ENCODE assay signal across 18 cellular contexts in genomic region chr13:49563513-49563912, GRCh38. TPM values are rescaled to one million over a fixed set of nuclear protein-coding genes. Genes with fewer than 3 reads are reported as not detected.
DNase-seq lines count a peak whose midpoint lies in the region; ATAC-seq and TF ChIP-seq lines count a peak whose summit lies in the region.
"Had no signal": no experiment of that assay in that cellular context is flagged by ENCODE, and none has a peak within 500 bp of the region (broad histone marks: within the 10 kb centered on the region; RNA-seq: fewer than 3 reads in every experiment).

No MANE protein-coding gene starts in this region.

- H3K4me1 Mint-ChIP-seq in progenitor cell of endocrine pancreas (ENCODE audit: low read depth) = peaks cover 18% of the 10 kb centered on the region
- peaks cover 2 to 18% (median 9%) of the 10 kb centered on the region in 7 donors for H3K4me1 Mint-ChIP-seq in naive thymus-derived CD4-positive, alpha-beta T cell
- H3K4me1 Mint-ChIP-seq: brain, neural progenitor cell had no signal

- peaks cover 4% of the 10 kb centered on the region for H3K9me3 ChIP-seq in GM23248 (ENCODE audit: low read depth)
- no peaks in the 10 kb centered on the region for H3K9me3 ChIP-seq in MG63
- H3K9me3 ChIP-seq in naive thymus-derived CD4-positive, alpha-beta T cell (ENCODE audit: control insufficient read depth in 2 of 3, low read length in 3 of 3) = no peaks in the 10 kb centered on the region

- CTCF ChIA-PET in naive thymus-derived CD4-positive, alpha-beta T cell (lab: Charles Lee) = no interaction called here

- no peaks in the 10 kb centered on the region for H3K79me2 ChIP-seq in GM23248 (ENCODE audit: insufficient read depth)

- DNase-seq in GM23248 (peak; percentile 64), SK-MEL-5 (ENCODE audit: low read depth, low spot score) (peak; percentile 97), fibroblast of gingiva (ENCODE audit: low read depth) (peak; percentile 61), renal cortical epithelial cell (ENCODE audit: low read depth) (peak; percentile 64), progenitor cell of endocrine pancreas (ENCODE audit: low spot score, unreplicated experiment) (no peak), MG63 (no peak)
- no peak for DNase-seq in naive thymus-derived CD4-positive, alpha-beta T cell
- DNase-seq: activated CD4-positive, alpha-beta T cell treated with anti-CD3 and anti-CD28 coated beads for 1 hour; activated naive CD4-positive, alpha-beta T cell treated with anti-CD3 and anti-CD28 coated beads for 36 hours; CD4-positive, CD25-positive, alpha-beta regulatory T cell; GOT3; MM.1S; NK-92 treated with Interleukin-12 subunit alpha and Interleukin-12 subunit beta, amount 100 ng/mL, for 24 hours; right cardiac atrium; Right ventricle myocardium superior had no signal

- peaks cover 5% of the 10 kb centered on the region; the same call in 1 of the 2 replicates for H3F3A ChIP-seq in GM23248 (ENCODE audit: insufficient read depth)

- H2AFZ ChIP-seq in GM23248 = no peak overlapping the region
- H2AFZ ChIP-seq: neural progenitor cell had no signal

- H3K27me3 Mint-ChIP-seq in progenitor cell of endocrine pancreas = peaks cover 16% of the 10 kb centered on the region
- H3K27me3 Mint-ChIP-seq in naive thymus-derived CD4-positive, alpha-beta T cell = no peaks in the 10 kb centered on the region
- H3K27me3 Mint-ChIP-seq: brain; CD4-positive, CD25-positive, alpha-beta regulatory T cell had no signal

- H3K4me1 ChIP-seq in GM23248 (ENCODE audit: insufficient read depth) = no peaks in the 10 kb centered on the region
- H3K4me1 ChIP-seq in naive thymus-derived CD4-positive, alpha-beta T cell (ENCODE audit: control insufficient read depth in 2 of 2, insufficient read depth in 2 of 2, low read length in 2 of 2) = no peaks in the 10 kb centered on the region
- H3K4me1 ChIP-seq: neural progenitor cell had no signal

- H3K9ac ChIP-seq in GM23248 = no peak overlapping the region
- H3K9ac ChIP-seq: neural progenitor cell had no signal

- no peak overlapping the region for H3K4me2 ChIP-seq in GM23248 (ENCODE audit: unreplicated experiment)
- H3K4me2 ChIP-seq: neural progenitor cell had no signal

- POLR2A ChIA-PET in naive thymus-derived CD4-positive, alpha-beta T cell (lab: Charles Lee) = no interaction called here

- no peaks in the 10 kb centered on the region for H3K9me2 ChIP-seq in GM23248 (ENCODE audit: insufficient read depth)

- 52 to 56% methylated on average over 5 of the region's 5 CpGs for WGBS in GM23248 (ENCODE audit: low coverage in 1 of 2, low lambda C conversion rate in 2 of 2, missing lambda C conversion rate in 2 of 2), 2 experiments

- H3K9me3 Mint-ChIP-seq in progenitor cell of endocrine pancreas (ENCODE audit: low read depth) = peaks cover 3% of the 10 kb centered on the region
- H3K9me3 Mint-ChIP-seq in naive thymus-derived CD4-positive, alpha-beta T cell = no peaks in the 10 kb centered on the region
- H3K9me3 Mint-ChIP-seq: activated naive CD4-positive, alpha-beta T cell treated with anti-CD3 and anti-CD28 coated beads for 36 hours; CD4-positive, CD25-positive, alpha-beta regulatory T cell; T-helper 2 cell treated with Interferon-gamma antibody and Interleukin-4, amounts not matched to agents 5 μg/mL and 100 μg/mL, for 36 hours had no signal

- H4K20me1 ChIP-seq in GM23248 (ENCODE audit: insufficient read depth) = no peaks in the 10 kb centered on the region

- no peak for TF ChIP-seq CTCF in progenitor cell of endocrine pancreas (IDR thresholded peaks at IDR 0.05; ENCODE audit: unreplicated experiment)

- in situ Hi-C loops in GM23248 (cut with MboI) = no loop called here
- in situ Hi-C loops in SK-MEL-5 (cut with HindIII; ENCODE audit: low pct_unique_long_range_greater_than_20kb, low sequenced_read_pairs) = no loop called here

- no peak overlapping the region for H3K27ac ChIP-seq in GM23248
- no peak overlapping the region for H3K27ac ChIP-seq in naive thymus-derived CD4-positive, alpha-beta T cell (ENCODE audit: low read depth, low read length)
- H3K27ac ChIP-seq: neural progenitor cell had no signal

- intact Hi-C loops in naive thymus-derived CD4-positive, alpha-beta T cell (cut with micrococcal nuclease) = no loop called here

- H3K27me3 ChIP-seq in GM23248 (replicated peaks; ENCODE audit: insufficient read depth) = no peaks in the 10 kb centered on the region
- no peaks in the 10 kb centered on the region for H3K27me3 ChIP-seq in MG63
- H3K27me3 ChIP-seq in naive thymus-derived CD4-positive, alpha-beta T cell (ENCODE audit: control insufficient read depth in 2 of 2, insufficient read depth in 2 of 2, low read length in 2 of 2) = no peaks in the 10 kb centered on the region
- H3K27me3 ChIP-seq: neural progenitor cell had no signal

- H3K4me3 ChIP-seq in GM23248 (no peak overlapping the region), MG63 (no peak overlapping the region)
- no peak overlapping the region for H3K4me3 ChIP-seq in naive thymus-derived CD4-positive, alpha-beta T cell (ENCODE audit: low read length)
- H3K4me3 ChIP-seq: neural progenitor cell had no signal

- no peak for ATAC-seq in naive thymus-derived CD4-positive, alpha-beta T cell
- ATAC-seq: right cardiac atrium had no signal

- H3K36me3 ChIP-seq in GM23248 (ENCODE audit: low read depth) (peaks cover 13% of the 10 kb centered on the region), MG63 (peaks cover 18% of the 10 kb centered on the region)
- peaks cover 4 to 36% (median 10%) of the 10 kb centered on the region in 3 experiments for H3K36me3 ChIP-seq in naive thymus-derived CD4-positive, alpha-beta T cell (ENCODE audit: control insufficient read depth in 2 of 3, insufficient read depth in 3 of 3, low read length in 3 of 3)

- no peak overlapping the region for H3K27ac Mint-ChIP-seq in progenitor cell of endocrine pancreas
- H3K27ac Mint-ChIP-seq in naive thymus-derived CD4-positive, alpha-beta T cell = peak overlapping the region in 1 of 9 donors; percentile 23
- H3K27ac Mint-ChIP-seq: activated naive CD4-positive, alpha-beta T cell treated with anti-CD3 and anti-CD28 coated beads for 36 hours; CD4-positive, CD25-positive, alpha-beta regulatory T cell; neural progenitor cell; T-helper 2 cell treated with Interferon-gamma antibody and Interleukin-4, amounts not matched to agents 5 μg/mL and 100 μg/mL, for 36 hours had no signal

- H3K4me3 Mint-ChIP-seq in progenitor cell of endocrine pancreas (ENCODE audit: low read depth) = no peak overlapping the region
- H3K4me3 Mint-ChIP-seq in naive thymus-derived CD4-positive, alpha-beta T cell = no peak overlapping the region
- H3K4me3 Mint-ChIP-seq: activated naive CD4-positive, alpha-beta T cell treated with anti-CD3 and anti-CD28 coated beads for 36 hours; brain; CD4-positive, CD25-positive, alpha-beta regulatory T cell; neural progenitor cell; T-helper 2 cell treated with Interferon-gamma antibody and Interleukin-4, amounts not matched to agents 5 μg/mL and 100 μg/mL, for 36 hours had no signal

- peaks cover 31% of the 10 kb centered on the region for H3K36me3 Mint-ChIP-seq in progenitor cell of endocrine pancreas (ENCODE audit: insufficient read depth)
- H3K36me3 Mint-ChIP-seq in naive thymus-derived CD4-positive, alpha-beta T cell = peaks cover 4 to 56% (median 39%) of the 10 kb centered on the region in 5 donors

RNA-seq across cellular contexts. Expression of gene RCBTB1, which starts 21.8 kb away (rescaled TPM):
- total RNA-seq in GM23248 (2014; rRNA removed; shearing (Covaris generic)) = 9.5 and 14.5 TPM in 2 replicates
- 9.4 and 9.9 TPM in 2 replicates for polyA plus RNA-seq in GM23248 (2016; fragmentation: Nextera tagmentation; extraction: Ambion mirVana)
- total RNA-seq in SK-MEL-5 (2014; rRNA removed; shearing (Covaris generic)) = 17.6 and 18.0 TPM in 2 replicates
- 21.7 and 29.3 TPM in 2 replicates for polyA plus RNA-seq in SK-MEL-5 (2015; cell fraction: cytosol; rRNA removed)
- 116 and 132 TPM in 2 replicates for polyA plus RNA-seq in SK-MEL-5 (2015; cell fraction: nucleus; rRNA removed)
- total RNA-seq in renal cortical epithelial cell (17.2 and 21.1 TPM in 2 replicates), progenitor cell of endocrine pancreas (29.8 and 34.5 TPM in 2 replicates)
- 3.6 and 4.3 TPM in 2 replicates for total RNA-seq in MG63 (2014; rRNA removed; shearing (Covaris generic); ENCODE audit: low replicate concordance)
- 10 to 100 TPM; 16.3 to 22.2 (median 20.4) TPM for total RNA-seq in naive thymus-derived CD4-positive, alpha-beta T cell
- 10 to 100 TPM in 1 of 2 donors, 1 to 10 TPM in 1; 8.1 to 12.9 TPM for polyA plus RNA-seq in naive thymus-derived CD4-positive, alpha-beta T cell

Comparison
In these comparisons a context has a peak if more than half of its experiments do, and no peak if none do; other contexts are left out.
1. DNase-seq: peak in GM23248 (single experiment), SK-MEL-5 (single experiment), fibroblast of gingiva (single experiment) and renal cortical epithelial cell (single experiment); none in progenitor cell of endocrine pancreas (single experiment), MG63 (single experiment) and naive thymus-derived CD4-positive, alpha-beta T cell (0 of 9).